8 cellular contexts compared by ENCODE assay signal in genomic region chr1:44408181-44409018, GRCh38. TPM values are rescaled to one million over a fixed set of nuclear protein-coding genes. Genes with fewer than 3 reads are reported as not detected.
A peak's percentile ranks its signal among the peaks of the same experiment; 100 is the strongest.
DNase-seq lines count a peak whose midpoint lies in the region; ATAC-seq and TF ChIP-seq lines count a peak whose summit lies in the region.

No MANE protein-coding gene starts in this region.

- peaks cover 30% of the 10 kb centered on the region for H3K4me1 Mint-ChIP-seq in activated naive CD4-positive, alpha-beta T cell treated with anti-CD3 and anti-CD28 coated beads for 36 hours (ENCODE audit: low read depth)
- peaks cover 33% of the 10 kb centered on the region for H3K4me1 Mint-ChIP-seq in activated T-cell treated with anti-CD3 and anti-CD28 coated beads, Interleukin-2, amount 50 U/mL, for 4 hours (ENCODE audit: low read depth)

- no peak for TF ChIP-seq CTCF in thyroid gland (IDR thresholded peaks at IDR 0.05)

- no peak overlapping the region for H3K27ac Mint-ChIP-seq in activated naive CD4-positive, alpha-beta T cell treated with anti-CD3 and anti-CD28 coated beads for 36 hours

- 11 to 19% methylated on average over 38 of the region's 38 CpGs for WGBS in thyroid gland, 2 donors

- no peak for ATAC-seq in activated T-cell treated with anti-CD3 and anti-CD28 coated beads, Interleukin-2, amount 50 U/mL, for 4 hours
- no peak for ATAC-seq in HG02763 (IDR thresholded peaks at IDR 0.05; ENCODE audit: unreplicated experiment)
- no peak for ATAC-seq in HG03469 (IDR thresholded peaks at IDR 0.05; ENCODE audit: unreplicated experiment)

- intact Hi-C loops in activated naive CD4-positive, alpha-beta T cell treated with anti-CD3 and anti-CD28 coated beads for 36 hours (cut with micrococcal nuclease), result loop anchor here (5.0 to 10.0 kb wide), 2 partner anchors 186 to 196 kb away; partner anchors contain the start of gene DMAP1
- intact Hi-C loops in thyroid gland (cut with DNase I), result no loop called here

- no peak for DNase-seq in activated naive CD4-positive, alpha-beta T cell treated with anti-CD3 and anti-CD28 coated beads for 36 hours
- no peak for DNase-seq in activated naive CD4-positive, alpha-beta T cell treated with anti-CD3 and anti-CD28 coated beads, Interleukin-2, amount 50 U/mL, for 16 hours
- DNase-seq in activated T-cell treated with anti-CD3 and anti-CD28 coated beads, Interleukin-2, amount 50 U/mL, for 4 hours, result no peak
- DNase-seq in iPS-NIHi11 (ENCODE audit: low spot score) (peak; percentile 75), substantia nigra (lab: John Stamatoyannopoulos, UW) (peak in 7 of 49 donors; percentile 21 to 47 (median 27)), thyroid gland (no peak)

- TF ChIP-seq POLR2A in thyroid gland (IDR thresholded peaks at IDR 0.05), result no peak

- CTCF ChIA-PET in activated naive CD4-positive, alpha-beta T cell treated with anti-CD3 and anti-CD28 coated beads for 36 hours (lab: Charles Lee), result interaction anchor here (0.6 to 1.1 kb wide), 2 partner anchors 187 to 196 kb away, joined by 3 read pairs; no protein-coding TSS in a partner anchor

- H3K4me3 ChIP-seq in thyroid gland (replicated peaks in 1 of 3), result no peak overlapping the region

- H3K27me3 Mint-ChIP-seq in activated naive CD4-positive, alpha-beta T cell treated with anti-CD3 and anti-CD28 coated beads for 36 hours (ENCODE audit: low read depth), result peaks cover 44% of the 10 kb centered on the region
- H3K27me3 Mint-ChIP-seq in activated T-cell treated with anti-CD3 and anti-CD28 coated beads, Interleukin-2, amount 50 U/mL, for 4 hours (ENCODE audit: low read depth), result peaks cover 44% of the 10 kb centered on the region

- H3K27ac ChIP-seq in substantia nigra (ENCODE audit: low read depth, low read length, poor library complexity, severe bottlenecking), result peak overlapping the region; percentile 93
- no peak overlapping the region for H3K27ac ChIP-seq in thyroid gland

- no peaks in the 10 kb centered on the region for H3K36me3 ChIP-seq in thyroid gland

- peak overlapping the region; percentile 19 for H3K4me3 Mint-ChIP-seq in activated naive CD4-positive, alpha-beta T cell treated with anti-CD3 and anti-CD28 coated beads for 36 hours
- H3K4me3 Mint-ChIP-seq in activated T-cell treated with anti-CD3 and anti-CD28 coated beads, Interleukin-2, amount 50 U/mL, for 4 hours, result peak overlapping the region; percentile 49

- no peaks in the 10 kb centered on the region for H3K9me3 ChIP-seq in thyroid gland

- peaks cover 29 to 39% of the 10 kb centered on the region in 2 donors for H3K4me1 ChIP-seq in thyroid gland

- no peaks in the 10 kb centered on the region for H3K9me3 Mint-ChIP-seq in activated naive CD4-positive, alpha-beta T cell treated with anti-CD3 and anti-CD28 coated beads for 36 hours
- no peaks in the 10 kb centered on the region for H3K9me3 Mint-ChIP-seq in activated T-cell treated with anti-CD3 and anti-CD28 coated beads, Interleukin-2, amount 50 U/mL, for 4 hours

- peaks cover 51% of the 10 kb centered on the region for H3K27me3 ChIP-seq in thyroid gland

- no peaks in the 10 kb centered on the region for H3K36me3 Mint-ChIP-seq in activated naive CD4-positive, alpha-beta T cell treated with anti-CD3 and anti-CD28 coated beads for 36 hours (ENCODE audit: low read depth)
- H3K36me3 Mint-ChIP-seq in activated T-cell treated with anti-CD3 and anti-CD28 coated beads, Interleukin-2, amount 50 U/mL, for 4 hours (ENCODE audit: insufficient read depth), result no peaks in the 10 kb centered on the region

RNA-seq across cellular contexts. Expression of gene RNF220, which starts 3.3 kb away (rescaled TPM):
- 10 to 100 TPM; 71.6 to 81.6 TPM for total RNA-seq in activated naive CD4-positive, alpha-beta T cell treated with anti-CD3 and anti-CD28 coated beads for 36 hours
- 100 to 1,000 TPM; 130 to 140 (median 139) TPM for total RNA-seq in activated T-cell treated with anti-CD3 and anti-CD28 coated beads, Interleukin-2, amount 50 U/mL, for 4 hours
- 100 to 1,000 TPM in 2 of 4 donors, 10 to 100 TPM in 2; 88.7 to 117 (median 102) TPM for total RNA-seq in thyroid gland

RNA-seq across cellular contexts. Expression of gene ERI3, which starts 53.3 kb away (rescaled TPM):
- 10 to 100 TPM; 42.4 to 43.0 TPM for total RNA-seq in activated naive CD4-positive, alpha-beta T cell treated with anti-CD3 and anti-CD28 coated beads for 36 hours
- 10 to 100 TPM; 66.8 to 70.8 (median 70.3) TPM for total RNA-seq in activated T-cell treated with anti-CD3 and anti-CD28 coated beads, Interleukin-2, amount 50 U/mL, for 4 hours
- 10 to 100 TPM; 28.8 to 63.2 (median 45.0) TPM for total RNA-seq in thyroid gland
